In genomic region chr10:135601-136464, GRCh38 we compare ENCODE assay signal across 9 cellular contexts. TPM values are rescaled to one million over a fixed set of nuclear protein-coding genes. Genes with fewer than 3 reads are reported as not detected.
DNase-seq lines count a peak whose midpoint lies in the region; ATAC-seq, FAIRE-seq and TF ChIP-seq lines count a peak whose summit lies in the region.
"Had no signal": no experiment of that assay in that cellular context is flagged by ENCODE, and none has a peak within 500 bp of the region (broad histone marks: within the 10 kb centered on the region; RNA-seq: fewer than 3 reads in every experiment).

No MANE protein-coding gene starts in this region.

- peaks cover 37% of the 10 kb centered on the region for H3K4me1 Mint-ChIP-seq in activated naive CD4-positive, alpha-beta T cell treated with anti-CD3 and anti-CD28 coated beads, Interleukin-2, amount 10 ng/mL, durations not matched to agents 7 days and 5 days

- 0% methylated on average over 4 to 44 of the region's 112 CpGs for WGBS in testis, 2 donors

- H4K20me1 ChIP-seq in BLaER1 treated with 17β-estradiol and CSF1 and Interleukin-3, amounts not matched to agents 10 nM and 100 nM, result peaks cover 38 to 52% (median 47%) of the 10 kb centered on the region in 11 experiments

- H3K4me3 ChIP-seq in BLaER1 treated with 17β-estradiol and CSF1 and Interleukin-3, amounts not matched to agents 10 nM and 100 nM, result peak overlapping the region; percentile 72 to 87 (median 81)
- H3K4me3 ChIP-seq in testis, result peak overlapping the region; percentile 86

- no peak for TF ChIP-seq POLR2A in testis (IDR thresholded peaks at IDR 0.05)

- H3K27me3 ChIP-seq in BLaER1 treated with 17β-estradiol and CSF1 and Interleukin-3, amounts not matched to agents 10 nM and 100 nM, result peaks cover 11 to 33% (median 15%) of the 10 kb centered on the region in 11 experiments; a peak in 16 of 22 replicates
- H3K27me3 ChIP-seq in testis, result no peaks in the 10 kb centered on the region

- TF ChIP-seq CTCF in RWPE1 (conservative IDR thresholded peaks at IDR 0.05; ENCODE audit: low read depth), result no peak
- no peak for TF ChIP-seq CTCF in testis (IDR thresholded peaks at IDR 0.05)

- H3K4me3 Mint-ChIP-seq in activated naive CD4-positive, alpha-beta T cell treated with anti-CD3 and anti-CD28 coated beads, Interleukin-2, amount 10 ng/mL, durations not matched to agents 7 days and 5 days, result peak overlapping the region; percentile 82

- POLR2A ChIA-PET in RWPE1 (lab: Yijun Ruan, JAX; ENCODE audit: low non-redundant PET), result no interaction called here

- no peaks in the 10 kb centered on the region for H3K9me3 ChIP-seq in BLaER1 treated with 17β-estradiol and CSF1 and Interleukin-3, amounts not matched to agents 10 nM and 100 nM (replicated peaks in 1 of 11)
- no peaks in the 10 kb centered on the region for H3K9me3 ChIP-seq in testis

- intact Hi-C loops in testis (cut with DNase I; ENCODE audit: low total_unique reads), result no loop called here

- peak overlapping the region; percentile 75 to 99 (median 95) for H3K4me2 ChIP-seq in BLaER1 treated with 17β-estradiol and CSF1 and Interleukin-3, amounts not matched to agents 10 nM and 100 nM

- no peaks in the 10 kb centered on the region for H3K27me3 Mint-ChIP-seq in activated naive CD4-positive, alpha-beta T cell treated with anti-CD3 and anti-CD28 coated beads, Interleukin-2, amount 10 ng/mL, durations not matched to agents 7 days and 5 days

- H3K9me3 Mint-ChIP-seq in activated naive CD4-positive, alpha-beta T cell treated with anti-CD3 and anti-CD28 coated beads, Interleukin-2, amount 10 ng/mL, durations not matched to agents 7 days and 5 days, result no peaks in the 10 kb centered on the region

- H3K27ac ChIP-seq in BLaER1 treated with 17β-estradiol and CSF1 and Interleukin-3, amounts not matched to agents 10 nM and 100 nM, result peak overlapping the region; percentile 96 to 99 (median 97)
- H3K27ac ChIP-seq in RWPE1 (peak overlapping the region; percentile 88), testis (peak overlapping the region; percentile 99 to 100)

- peak; percentile 51 for DNase-seq in GM19239 (ENCODE audit: insufficient read length, low spot score)
- peak; percentile 36 for DNase-seq in RWPE1 (ENCODE audit: low spot score)
- DNase-seq in activated naive CD4-positive, alpha-beta T cell treated with anti-CD3 and anti-CD28 coated beads, Interleukin-2, amount 10 ng/mL, durations not matched to agents 7 days and 5 days, result peak; percentile 78
- peak; percentile 47 for DNase-seq in globus pallidus (ENCODE audit: low spot score)
- DNase-seq in occipital lobe (lab: John Stamatoyannopoulos, UW), result peak; percentile 45
- peak; percentile 77 for DNase-seq in testis

- peaks cover 7% of the 10 kb centered on the region for H3K36me3 Mint-ChIP-seq in activated naive CD4-positive, alpha-beta T cell treated with anti-CD3 and anti-CD28 coated beads, Interleukin-2, amount 10 ng/mL, durations not matched to agents 7 days and 5 days

- no peak for FAIRE-seq in GM19239 (lab: Jason Lieb, UNC)
- FAIRE-seq: TTC549 had no signal

- ATAC-seq in HG03378 (IDR thresholded peaks at IDR 0.05; ENCODE audit: unreplicated experiment), result peak; percentile 29

- CTCF ChIA-PET in RWPE1 (lab: Yijun Ruan, JAX), result interaction anchor here (1.0 kb wide), 1 partner anchor 28 kb away, joined by 3 read pairs; no protein-coding TSS in a partner anchor
- CTCF ChIA-PET in activated naive CD4-positive, alpha-beta T cell treated with anti-CD3 and anti-CD28 coated beads, Interleukin-2, amount 10 ng/mL, durations not matched to agents 7 days and 5 days (lab: Charles Lee), result no interaction called here

- H3K4me1 ChIP-seq in BLaER1 treated with 17β-estradiol and CSF1 and Interleukin-3, amounts not matched to agents 10 nM and 100 nM, result peaks cover 16 to 32% (median 22%) of the 10 kb centered on the region in 10 experiments
- peaks cover 27% of the 10 kb centered on the region for H3K4me1 ChIP-seq in testis

- H3K27ac Mint-ChIP-seq in activated naive CD4-positive, alpha-beta T cell treated with anti-CD3 and anti-CD28 coated beads, Interleukin-2, amount 10 ng/mL, durations not matched to agents 7 days and 5 days, result peak overlapping the region; percentile 89

- H3K9ac ChIP-seq in BLaER1 treated with 17β-estradiol and CSF1 and Interleukin-3, amounts not matched to agents 10 nM and 100 nM, result peak overlapping the region; percentile 96 to 100 (median 99)

- H3K36me3 ChIP-seq in BLaER1 treated with 17β-estradiol and CSF1 and Interleukin-3, amounts not matched to agents 10 nM and 100 nM, result no peaks in the 10 kb centered on the region
- no peaks in the 10 kb centered on the region for H3K36me3 ChIP-seq in testis (ENCODE audit: low read depth, missing control alignments)

RNA-seq across cellular contexts. Expression of gene ZMYND11, which starts 0.6 kb away (rescaled TPM):
- total RNA-seq in occipital lobe (166 TPM), testis (10 to 100 TPM; 61.0 to 66.2 TPM)
- 55.8 TPM for polyA plus RNA-seq in testis (ENCODE audit: insufficient read depth, low read depth, low replicate concordance)

Comparison
In these comparisons a context has a peak if more than half of its experiments do, and no peak if none do; other contexts are left out.
1. Peak in every context shown above with its lines: DNase-seq, ATAC-seq, H3K4me3 ChIP-seq and H3K27ac ChIP-seq.